13 cellular contexts compared by ENCODE assay signal in the genomic region with DNA sequence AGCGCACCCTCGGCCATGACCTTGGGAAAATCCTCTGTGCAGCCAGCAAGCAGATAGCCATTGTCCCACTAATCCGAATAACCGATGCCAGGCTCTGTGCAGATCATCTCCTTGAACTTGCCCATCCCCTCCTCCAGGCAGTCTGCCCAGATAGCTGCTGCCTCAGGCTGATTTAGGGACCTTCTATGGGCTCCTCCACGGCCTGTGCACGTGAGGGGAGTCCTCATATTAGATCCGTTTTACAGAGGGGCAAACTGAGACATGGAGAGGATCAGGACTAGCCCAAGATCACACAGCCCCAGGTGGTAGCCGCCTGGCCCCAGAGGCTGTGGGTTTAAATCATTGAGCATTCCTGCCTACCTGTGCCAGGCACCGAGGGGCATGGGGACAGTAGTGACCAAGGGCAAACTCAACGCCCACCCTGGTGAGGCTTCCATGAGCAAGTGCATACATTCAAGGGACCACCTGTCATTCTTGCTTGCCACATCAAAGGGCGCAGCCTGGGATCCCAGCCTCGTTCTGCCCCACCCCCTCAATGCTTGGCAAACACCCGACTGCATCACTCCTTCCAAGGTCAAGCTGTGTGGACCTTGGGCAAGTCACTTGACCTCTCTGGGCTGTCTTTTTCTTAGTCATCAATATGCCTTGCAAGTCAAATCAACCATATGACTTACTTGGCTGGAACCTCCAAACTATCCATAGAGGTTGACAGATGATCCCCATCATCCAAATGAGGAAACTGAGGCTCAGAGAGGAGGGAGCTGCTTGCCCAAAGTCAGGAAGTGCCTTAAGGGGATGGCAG.
DNase-seq lines count a peak whose midpoint lies in the region; ATAC-seq, FAIRE-seq and TF ChIP-seq lines count a peak whose summit lies in the region.
"Had no signal": no experiment of that assay in that cellular context is flagged by ENCODE, and none has a peak within 500 bp of the region (broad histone marks: within the 10 kb centered on the region; RNA-seq: fewer than 3 reads in every experiment).

No MANE protein-coding gene starts in this region.

- no peaks in the 10 kb centered on the region for H3K9me1 ChIP-seq in endothelial cell of umbilical vein (replicated peaks; ENCODE audit: control insufficient read depth, extremely low read depth, insufficient read depth, low read length)

- H3K27me3 ChIP-seq in endothelial cell of umbilical vein (ENCODE audit: control insufficient read depth in 2 of 2, insufficient read depth in 2 of 2, low read length in 2 of 2), result no peaks in the 10 kb centered on the region

- DNase-seq in CD14-positive monocyte (ENCODE audit: low spot score) (peak; percentile 77), NB4 (ENCODE audit: low read depth) (peak; percentile 56), endothelial cell of umbilical vein (ENCODE audit: low read depth, low spot score) (peak; percentile 13), mucosa of gallbladder (ENCODE audit: low spot score) (peak; percentile 52), NCI-H2227 treated with DMSO at 0.1 percent for 48 hours (lab: John Stamatoyannopoulos, UW) (no peak)
- no peak for DNase-seq in stimulated activated effector memory CD8-positive, alpha-beta T cell treated with anti-CD3 and anti-CD28 coated beads, Interleukin-12 subunit alpha, Interleukin-12 subunit beta, amount 100 ng/mL, for 72 hours (ENCODE audit: low spot score in 2 of 2)
- no peak for DNase-seq in activated T-cell treated with anti-CD3 and anti-CD28 coated beads, Interleukin-2, amount 50 U/mL, for 1 hour
- DNase-seq: activated CD4-positive, alpha-beta T cell treated with anti-CD3 and anti-CD28 coated beads, Interleukin-2, amount 10 ng/mL, durations not matched to agents 24 days and 14 days; midbrain had no signal

- no peak overlapping the region for H2AFZ ChIP-seq in endothelial cell of umbilical vein (ENCODE audit: low read depth, low read length)

- H3K36me3 Mint-ChIP-seq in CD14-positive monocyte, result peaks cover 0 to 4% of the 10 kb centered on the region in 2 donors
- no peaks in the 10 kb centered on the region for H3K36me3 Mint-ChIP-seq in stimulated activated effector memory CD8-positive, alpha-beta T cell treated with anti-CD3 and anti-CD28 coated beads, Interleukin-12 subunit alpha, Interleukin-12 subunit beta, amount 100 ng/mL, for 72 hours

- H3K27me3 Mint-ChIP-seq in CD14-positive monocyte (ENCODE audit: low read depth in 3 of 3), result peaks cover 0 to 3% (median 1%) of the 10 kb centered on the region in 3 donors
- H3K27me3 Mint-ChIP-seq: activated CD4-positive, alpha-beta T cell treated with anti-CD3 and anti-CD28 coated beads, Interleukin-2, amount 10 ng/mL, durations not matched to agents 24 days and 14 days had no signal

- intact Hi-C loops in CD14-positive monocyte (cut with micrococcal nuclease) (loop anchor here (5.0 to 10.0 kb wide), 2 partner anchors 47 to 135 kb away; partner anchors contain the start of gene MN1 (in 1 of the 2)), endothelial cell of umbilical vein (cut with micrococcal nuclease) (no loop called here)

- H3K27ac ChIP-seq in endothelial cell of umbilical vein (ENCODE audit: insufficient read depth, low read depth, low read length), result no peak overlapping the region

- TF ChIP-seq CTCF in CD14-positive monocyte (IDR thresholded peaks at IDR 0.05), result no peak
- no peak for TF ChIP-seq CTCF in NB4 (IDR thresholded peaks at IDR 0.05; ENCODE audit: low read depth, low read length)
- no peak for TF ChIP-seq CTCF in endothelial cell of umbilical vein (IDR thresholded peaks at IDR 0.05; ENCODE audit: extremely low read depth in 1 of 2, insufficient read depth in 1 of 2, low read depth in 1 of 2, low read length in 2 of 2)

- CTCF ChIA-PET in endothelial cell of umbilical vein (lab: Charles Lee), result interaction anchor here (0.5 to 1.2 kb wide), 2 partner anchors 10 to 254 kb away, joined by 3 read pairs; no protein-coding TSS in a partner anchor

- no peak for ATAC-seq in stimulated activated effector memory CD8-positive, alpha-beta T cell treated with anti-CD3 and anti-CD28 coated beads, Interleukin-12 subunit alpha, Interleukin-12 subunit beta, amount 100 ng/mL, for 72 hours
- no peak for ATAC-seq in HG03520 (IDR thresholded peaks at IDR 0.05; ENCODE audit: unreplicated experiment)
- ATAC-seq: activated T-helper 17 cell treated with anti-CD3 and anti-CD28 coated beads, Interleukin-2, amount 50 U/mL, for 72 hours had no signal

- H3K9me3 ChIP-seq in endothelial cell of umbilical vein (replicated peaks; ENCODE audit: control insufficient read depth, insufficient read depth, low read length), result no peaks in the 10 kb centered on the region

- H3K4me3 ChIP-seq in NB4 (ENCODE audit: low read depth, low read length) (no peak overlapping the region), endothelial cell of umbilical vein (replicated peaks in 1 of 3; ENCODE audit: insufficient read depth in 1 of 3, low read depth in 1 of 3, low read length in 3 of 3) (no peak overlapping the region)

- POLR2A ChIA-PET in endothelial cell of umbilical vein (lab: Charles Lee), result no interaction called here

- H3K9me3 Mint-ChIP-seq in CD14-positive monocyte, result peaks cover 2 to 7% (median 6%) of the 10 kb centered on the region in 7 donors
- H3K9me3 Mint-ChIP-seq in stimulated activated effector memory CD8-positive, alpha-beta T cell treated with anti-CD3 and anti-CD28 coated beads, Interleukin-12 subunit alpha, Interleukin-12 subunit beta, amount 100 ng/mL, for 72 hours, result peaks cover 4% of the 10 kb centered on the region

- H3K27ac Mint-ChIP-seq in CD14-positive monocyte, result peak overlapping the region; percentile 84 to 97 (median 91)
- no peak overlapping the region for H3K27ac Mint-ChIP-seq in stimulated activated effector memory CD8-positive, alpha-beta T cell treated with anti-CD3 and anti-CD28 coated beads, Interleukin-12 subunit alpha, Interleukin-12 subunit beta, amount 100 ng/mL, for 72 hours
- H3K27ac Mint-ChIP-seq: activated CD4-positive, alpha-beta T cell treated with anti-CD3 and anti-CD28 coated beads, Interleukin-2, amount 10 ng/mL, durations not matched to agents 24 days and 14 days; activated T-helper 17 cell treated with anti-CD3 and anti-CD28 coated beads, Interleukin-2, amount 50 U/mL, for 72 hours had no signal

- dilution Hi-C loops in endothelial cell of umbilical vein (cut with MboI; ENCODE audit: extremely low pct_ligation_motif_present, low sequenced_read_pairs), result no loop called here

- TF ChIP-seq POLR2A in NB4 (IDR thresholded peaks at IDR 0.05; ENCODE audit: extremely low read depth, insufficient read length) (no peak), endothelial cell of umbilical vein (IDR thresholded peaks at IDR 0.05; ENCODE audit: low read depth, low read length) (no peak)

- peaks cover 42% of the 10 kb centered on the region for H3K4me1 Mint-ChIP-seq in CD14-positive monocyte
- H3K4me1 Mint-ChIP-seq in stimulated activated effector memory CD8-positive, alpha-beta T cell treated with anti-CD3 and anti-CD28 coated beads, Interleukin-12 subunit alpha, Interleukin-12 subunit beta, amount 100 ng/mL, for 72 hours, result no peaks in the 10 kb centered on the region
- H3K4me1 Mint-ChIP-seq: activated CD4-positive, alpha-beta T cell treated with anti-CD3 and anti-CD28 coated beads, Interleukin-2, amount 10 ng/mL, durations not matched to agents 24 days and 14 days; activated T-helper 17 cell treated with anti-CD3 and anti-CD28 coated beads, Interleukin-2, amount 50 U/mL, for 72 hours had no signal

- no TSS peak for BruUV-seq in endothelial cell of umbilical vein (replicated peaks; lab: Mats Ljungman, UMichigan)

- no peak for FAIRE-seq in endothelial cell of umbilical vein (lab: Jason Lieb, UNC)
- FAIRE-seq: colon, GM18507 had no signal

- no peak overlapping the region for H3K9ac ChIP-seq in endothelial cell of umbilical vein (replicated peaks; ENCODE audit: extremely low read depth, insufficient read depth, low read length)

- H3K4me2 ChIP-seq in endothelial cell of umbilical vein (ENCODE audit: insufficient read depth, low read length), result no peak overlapping the region

- H3K4me3 Mint-ChIP-seq in CD14-positive monocyte, result peak overlapping the region in 1 of 2 donors; percentile 51
- H3K4me3 Mint-ChIP-seq in stimulated activated effector memory CD8-positive, alpha-beta T cell treated with anti-CD3 and anti-CD28 coated beads, Interleukin-12 subunit alpha, Interleukin-12 subunit beta, amount 100 ng/mL, for 72 hours, result no peak overlapping the region
- H3K4me3 Mint-ChIP-seq: activated CD4-positive, alpha-beta T cell treated with anti-CD3 and anti-CD28 coated beads, Interleukin-2, amount 10 ng/mL, durations not matched to agents 24 days and 14 days; activated T-helper 17 cell treated with anti-CD3 and anti-CD28 coated beads, Interleukin-2, amount 50 U/mL, for 72 hours had no signal

- peaks cover 11% of the 10 kb centered on the region for H3K4me1 ChIP-seq in endothelial cell of umbilical vein (ENCODE audit: control insufficient read depth, extremely low read depth, insufficient read depth, low read length)

- no peaks in the 10 kb centered on the region for H4K20me1 ChIP-seq in endothelial cell of umbilical vein (replicated peaks; ENCODE audit: control insufficient read depth, extremely low read depth, insufficient read depth, low read length)

- H3K79me2 ChIP-seq in endothelial cell of umbilical vein (ENCODE audit: control insufficient read depth, insufficient read depth, low read length), result no peaks in the 10 kb centered on the region

- no peaks in the 10 kb centered on the region for H3K36me3 ChIP-seq in endothelial cell of umbilical vein (ENCODE audit: control insufficient read depth in 2 of 2, extremely low read depth in 1 of 2, insufficient read depth in 2 of 2, low read length in 2 of 2)

TF ChIP-seq in endothelial cell of umbilical vein, 7 proteins besides CTCF, POLR2A, EP300 and RAD21:
- no peak for TF ChIP-seq POLR2AphosphoS5 (IDR thresholded peaks at IDR 0.05; ENCODE audit: insufficient read depth, low read depth, low read length)
- TF ChIP-seq EZH2 (IDR thresholded peaks at IDR 0.05; ENCODE audit: borderline replicate concordance, low read depth, low read length, severe bottlenecking), result no peak
- no peak for TF ChIP-seq MYC (IDR thresholded peaks at IDR 0.05; ENCODE audit: low read depth, low read length)
- TF ChIP-seq GATA2 (IDR thresholded peaks at IDR 0.05; ENCODE audit: insufficient read depth, insufficient read length, low read depth, low read length), result no peak
- no peak for TF ChIP-seq FOS (IDR thresholded peaks at IDR 0.05; ENCODE audit: borderline replicate concordance, insufficient read depth, low read length)

Comparison
In these comparisons a context has a peak if more than half of its experiments do, and no peak if none do; other contexts are left out.
1. DNase-seq: peak in CD14-positive monocyte (single experiment), NB4 (single experiment), endothelial cell of umbilical vein (single experiment) and mucosa of gallbladder (single experiment); none in stimulated activated effector memory CD8-positive, alpha-beta T cell treated with anti-CD3 and anti-CD28 coated beads, Interleukin-12 subunit alpha, Interleukin-12 subunit beta, amount 100 ng/mL, for 72 hours (0 of 2), NCI-H2227 treated with DMSO at 0.1 percent for 48 hours (single experiment) and activated T-cell treated with anti-CD3 and anti-CD28 coated beads, Interleukin-2, amount 50 U/mL, for 1 hour (single experiment).